29 cellular contexts compared by ENCODE assay signal in the genomic region with DNA sequence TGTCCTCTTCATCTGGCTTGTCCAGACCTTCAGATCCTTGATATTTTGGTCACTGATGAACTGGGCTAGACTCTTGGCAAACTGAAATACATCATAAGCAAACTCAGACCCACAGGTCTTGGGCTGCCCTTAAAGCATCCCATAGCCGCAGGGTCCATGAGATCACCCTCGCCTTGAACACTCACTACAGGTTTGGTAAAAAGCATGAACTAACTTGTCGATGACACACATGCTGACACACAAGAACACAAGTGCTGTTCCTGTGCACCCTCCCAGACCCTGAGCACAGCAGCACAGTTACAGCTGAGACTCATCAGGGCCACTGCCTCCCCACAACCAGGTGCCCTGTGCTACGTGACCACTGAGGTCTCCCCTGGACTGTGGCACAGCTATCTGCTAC. TPM values are rescaled to one million over a fixed set of nuclear protein-coding genes. Genes with fewer than 3 reads are reported as not detected.
"Had no signal": no experiment of that assay in that cellular context is flagged by ENCODE, and none has a peak within 500 bp of the region (broad histone marks: within the 10 kb centered on the region; RNA-seq: fewer than 3 reads in every experiment).

No MANE protein-coding gene starts in this region.

- H3K4me3 Mint-ChIP-seq: activated naive CD8-positive, alpha-beta T cell; memory B cell; naive thymus-derived CD4-positive, alpha-beta T cell; neural progenitor cell; stimulated activated naive B cell treated with anti-CD40 and anti-IgM and Interleukin-4, amounts not matched to agents 10 μg/mL and 1 μg/mL and 100 μg/mL, for 72 hours; T-helper 2 cell treated with Interferon-gamma antibody and Interleukin-4, amounts not matched to agents 5 μg/mL and 100 μg/mL, for 36 hours had no signal

- H3K4me1 ChIP-seq: gastrocnemius medialis, neural progenitor cell, right atrium auricular region, vagina had no signal

- H3K4me3 ChIP-seq: cardiac muscle cell, coronary artery, dorsolateral prefrontal cortex, gastrocnemius medialis, neural progenitor cell, right atrium auricular region, smooth muscle cell, thoracic aorta, vagina had no signal

- H3K27ac ChIP-seq: cardiac muscle cell, coronary artery, gastrocnemius medialis, neural progenitor cell, right atrium auricular region, thoracic aorta, vagina had no signal

- H3K36me3 ChIP-seq: gastrocnemius medialis, neural progenitor cell, right atrium auricular region had no signal

- H3K4me1 Mint-ChIP-seq: memory B cell; neural progenitor cell; stimulated activated naive B cell treated with anti-CD40 and anti-IgM and Interleukin-4, amounts not matched to agents 10 μg/mL and 1 μg/mL and 100 μg/mL, for 72 hours had no signal

- FAIRE-seq: kidney had no signal

- H3K9me3 ChIP-seq: gastrocnemius medialis, right atrium auricular region, thoracic aorta, vagina had no signal

- H3K27ac Mint-ChIP-seq: activated naive CD8-positive, alpha-beta T cell; memory B cell; neural progenitor cell; stimulated activated naive B cell treated with anti-CD40 and anti-IgM and Interleukin-4, amounts not matched to agents 10 μg/mL and 1 μg/mL and 100 μg/mL, for 72 hours; T-helper 2 cell treated with Interferon-gamma antibody and Interleukin-4, amounts not matched to agents 5 μg/mL and 100 μg/mL, for 36 hours had no signal

- H3K36me3 Mint-ChIP-seq: memory B cell had no signal

- DNase-seq: activated CD4-positive, alpha-beta T cell treated with anti-CD3 and anti-CD28 coated beads for 4 hours; activated CD4-positive, alpha-beta T cell treated with anti-CD3 and anti-CD28 coated beads, Interleukin-2, amount 50 U/mL, for 4 hours; activated effector memory CD4-positive, alpha-beta T cell treated with Interleukin-2 at 50 U/mL for 16 hours; activated naive CD4-positive, alpha-beta T cell treated with Interleukin-2 at 50 U/mL for 16 hours; activated T-cell treated with anti-CD3 and anti-CD28 coated beads for 4 hours; anterior cingulate cortex; dorsolateral prefrontal cortex; effector memory CD4-positive, alpha-beta T cell; gastrocnemius medialis; glutamatergic neuron; midbrain; naive thymus-derived CD4-positive, alpha-beta T cell; stimulated activated CD4-positive, alpha-beta T cell treated with anti-CD3 and anti-CD28 coated beads, Interleukin-1b, Interleukin-23, amount 100 ng/mL, for 48 hours; stimulated activated CD4-positive, alpha-beta T cell treated with anti-CD3 and anti-CD28 coated beads, Interleukin-4, amount 100 ng/mL, for 4 hours; stimulated activated CD8-positive, alpha-beta memory T cell treated with anti-CD3 and anti-CD28 coated beads, Interleukin-4, amount 100 ng/mL, for 48 hours; stimulated activated naive B cell treated with anti-CD40 and anti-IgM and Interleukin-4, amounts not matched to agents 10 μg/mL and 1 μg/mL and 100 μg/mL, for 72 hours; T-helper 1 cell; trophoblast cell had no signal

- H3K9me3 Mint-ChIP-seq: memory B cell; naive thymus-derived CD4-positive, alpha-beta T cell; neural progenitor cell; stimulated activated naive B cell treated with anti-CD40 and anti-IgM and Interleukin-4, amounts not matched to agents 10 μg/mL and 1 μg/mL and 100 μg/mL, for 72 hours; T-helper 2 cell treated with Interferon-gamma antibody and Interleukin-4, amounts not matched to agents 5 μg/mL and 100 μg/mL, for 36 hours had no signal

- H3K9ac ChIP-seq: neural progenitor cell had no signal

- H2AFZ ChIP-seq: neural progenitor cell had no signal

- H3K4me2 ChIP-seq: neural progenitor cell, smooth muscle cell had no signal

- H3K27me3 Mint-ChIP-seq: activated naive CD8-positive, alpha-beta T cell; memory B cell; naive thymus-derived CD4-positive, alpha-beta T cell; stimulated activated naive B cell treated with anti-CD40 and anti-IgM and Interleukin-4, amounts not matched to agents 10 μg/mL and 1 μg/mL and 100 μg/mL, for 72 hours had no signal

- H3K27me3 ChIP-seq: cardiac muscle cell, dorsolateral prefrontal cortex, gastrocnemius medialis, neural progenitor cell, right atrium auricular region, vagina had no signal

RNA-seq across cellular contexts. Expression of a gene that starts 28.0 kb away (rescaled TPM):
- total RNA-seq: gastrocnemius medialis, kidney, right atrium auricular region had no signal
- polyA plus RNA-seq: naive thymus-derived CD4-positive, alpha-beta T cell had no signal

RNA-seq across cellular contexts. Expression of a gene that starts 59.6 kb away (rescaled TPM):
- polyA plus RNA-seq: naive thymus-derived CD4-positive, alpha-beta T cell had no signal
